21 cellular contexts compared by ENCODE assay signal in genomic region chr5:9056046-9056445, GRCh38.
DNase-seq lines count a peak whose midpoint lies in the region; ATAC-seq and TF ChIP-seq lines count a peak whose summit lies in the region.
"Had no signal": no experiment of that assay in that cellular context is flagged by ENCODE, and none has a peak within 500 bp of the region (broad histone marks: within the 10 kb centered on the region; RNA-seq: fewer than 3 reads in every experiment).

No MANE protein-coding gene starts in this region.

- peaks cover 0 to 5% (median 0%) of the 10 kb centered on the region in 11 donors for H3K9me3 Mint-ChIP-seq in naive thymus-derived CD4-positive, alpha-beta T cell

- peaks cover 28% of the 10 kb centered on the region for H3F3A ChIP-seq in GM23248 (ENCODE audit: insufficient read depth)

- H3K36me3 Mint-ChIP-seq in naive thymus-derived CD4-positive, alpha-beta T cell = no peaks in the 10 kb centered on the region

- POLR2A ChIA-PET in naive thymus-derived CD4-positive, alpha-beta T cell (lab: Charles Lee) = no interaction called here

- 97 to 98% methylated on average over 4 of the region's 4 CpGs for WGBS in GM23248 (ENCODE audit: low coverage in 1 of 2, low lambda C conversion rate in 2 of 2, missing lambda C conversion rate in 2 of 2), 2 experiments

- no peaks in the 10 kb centered on the region for H3K4me1 Mint-ChIP-seq in naive thymus-derived CD4-positive, alpha-beta T cell

- H3K4me3 ChIP-seq in GM23248 = no peak overlapping the region
- H3K4me3 ChIP-seq in brain microvascular endothelial cell (ENCODE audit: low read depth, low read length) = no peak overlapping the region
- H3K4me3 ChIP-seq in naive thymus-derived CD4-positive, alpha-beta T cell (ENCODE audit: low read length) = no peak overlapping the region

- no peaks in the 10 kb centered on the region for H4K20me1 ChIP-seq in GM23248 (ENCODE audit: insufficient read depth)

- H3K27me3 Mint-ChIP-seq in naive thymus-derived CD4-positive, alpha-beta T cell = peaks cover 0 to under 1% (median 0%) of the 10 kb centered on the region in 5 donors

- no peaks in the 10 kb centered on the region for H3K79me2 ChIP-seq in GM23248 (ENCODE audit: insufficient read depth)

- H3K36me3 ChIP-seq in GM23248 (ENCODE audit: low read depth) = peaks cover 10% of the 10 kb centered on the region; the same call in 1 of the 2 replicates
- no peaks in the 10 kb centered on the region for H3K36me3 ChIP-seq in brain microvascular endothelial cell (replicated peaks)
- H3K36me3 ChIP-seq in naive thymus-derived CD4-positive, alpha-beta T cell (ENCODE audit: control insufficient read depth in 2 of 3, insufficient read depth in 3 of 3, low read length in 3 of 3) = no peaks in the 10 kb centered on the region

- H3K27ac Mint-ChIP-seq in naive thymus-derived CD4-positive, alpha-beta T cell = no peak overlapping the region

- TF ChIP-seq CTCF in brain microvascular endothelial cell (IDR thresholded peaks at IDR 0.05; ENCODE audit: low read depth, low read length, missing control alignments) = no peak

- no peak overlapping the region for H3K4me3 Mint-ChIP-seq in naive thymus-derived CD4-positive, alpha-beta T cell

- no peaks in the 10 kb centered on the region for H3K9me2 ChIP-seq in GM23248 (ENCODE audit: insufficient read depth)

- H3K27ac ChIP-seq in GM23248 (0 out of 2 replicates have a peak overlapping the region, but pooled peaks have one; percentile 40), brain microvascular endothelial cell (peak overlapping the region; percentile 62)
- H3K27ac ChIP-seq in naive thymus-derived CD4-positive, alpha-beta T cell (ENCODE audit: low read depth, low read length) = no peak overlapping the region

- intact Hi-C loops in naive thymus-derived CD4-positive, alpha-beta T cell (cut with micrococcal nuclease) = no loop called here

- DNase-seq in GM23248 (no peak), NCI-H2029 treated with DMSO at 0.1 percent for 48 hours (lab: John Stamatoyannopoulos, UW) (peak; percentile 21), brain microvascular endothelial cell (no peak), glomerular visceral epithelial cell (ENCODE audit: extremely low spot score) (peak; percentile 46), NCI-H510A treated with DMSO at 0.1 percent for 48 hours (lab: John Stamatoyannopoulos, UW) (no peak), T1000 (lab: John Stamatoyannopoulos, UW) (no peak)
- DNase-seq in naive thymus-derived CD4-positive, alpha-beta T cell = no peak
- DNase-seq in stimulated activated CD4-positive, alpha-beta T cell treated with anti-CD3 and anti-CD28 coated beads, Interleukin-12 subunit alpha, Interleukin-12 subunit beta, amount 100 ng/mL, for 4 hours = no peak
- DNase-seq: ACHN, AML-193, COR-L47, DMS153, EL, HCEC 1CT, Karpas-422, MV-4-11, NCI-H1417 treated with DMSO at 0.1 percent for 48 hours, NCI-H1930, NCI-H524 treated with DMSO at 0.1 percent for 48 hours, RPMI8226, SIG-M5 had no signal

- H3K27me3 ChIP-seq in GM23248 (replicated peaks; ENCODE audit: insufficient read depth) (no peaks in the 10 kb centered on the region), brain microvascular endothelial cell (replicated peaks) (no peaks in the 10 kb centered on the region)
- no peaks in the 10 kb centered on the region for H3K27me3 ChIP-seq in naive thymus-derived CD4-positive, alpha-beta T cell (ENCODE audit: control insufficient read depth in 2 of 2, insufficient read depth in 2 of 2, low read length in 2 of 2)

- H3K4me1 ChIP-seq in GM23248 (ENCODE audit: insufficient read depth) = peaks cover 44% of the 10 kb centered on the region
- no peaks in the 10 kb centered on the region for H3K4me1 ChIP-seq in naive thymus-derived CD4-positive, alpha-beta T cell (ENCODE audit: control insufficient read depth in 2 of 2, insufficient read depth in 2 of 2, low read length in 2 of 2)

- no peak overlapping the region for H3K9ac ChIP-seq in GM23248

- ATAC-seq in naive thymus-derived CD4-positive, alpha-beta T cell = no peak

- in situ Hi-C loops in GM23248 (cut with MboI) (no loop called here), brain microvascular endothelial cell (cut with HindIII; ENCODE audit: low pct_ligation_motif_present, low sequenced_read_pairs) (no loop called here)

- H3K9me3 ChIP-seq in GM23248 (ENCODE audit: low read depth) = no peaks in the 10 kb centered on the region
- no peaks in the 10 kb centered on the region for H3K9me3 ChIP-seq in naive thymus-derived CD4-positive, alpha-beta T cell (ENCODE audit: control insufficient read depth in 2 of 3, low read length in 3 of 3)

- H2AFZ ChIP-seq in GM23248 = no peak overlapping the region

- CTCF ChIA-PET in naive thymus-derived CD4-positive, alpha-beta T cell (lab: Charles Lee) = no interaction called here

- H3K4me2 ChIP-seq in GM23248 (ENCODE audit: unreplicated experiment) = no peak overlapping the region

Comparison
In these comparisons a context has a peak if more than half of its experiments do, and no peak if none do; other contexts are left out.
1. DNase-seq: peak in NCI-H2029 treated with DMSO at 0.1 percent for 48 hours (single experiment) and glomerular visceral epithelial cell (single experiment); none in GM23248 (single experiment), brain microvascular endothelial cell (single experiment), naive thymus-derived CD4-positive, alpha-beta T cell (0 of 9), NCI-H510A treated with DMSO at 0.1 percent for 48 hours (single experiment), T1000 (single experiment) and stimulated activated CD4-positive, alpha-beta T cell treated with anti-CD3 and anti-CD28 coated beads, Interleukin-12 subunit alpha, Interleukin-12 subunit beta, amount 100 ng/mL, for 4 hours (single experiment).